25 cellular contexts compared by ENCODE assay signal in the genomic region with DNA sequence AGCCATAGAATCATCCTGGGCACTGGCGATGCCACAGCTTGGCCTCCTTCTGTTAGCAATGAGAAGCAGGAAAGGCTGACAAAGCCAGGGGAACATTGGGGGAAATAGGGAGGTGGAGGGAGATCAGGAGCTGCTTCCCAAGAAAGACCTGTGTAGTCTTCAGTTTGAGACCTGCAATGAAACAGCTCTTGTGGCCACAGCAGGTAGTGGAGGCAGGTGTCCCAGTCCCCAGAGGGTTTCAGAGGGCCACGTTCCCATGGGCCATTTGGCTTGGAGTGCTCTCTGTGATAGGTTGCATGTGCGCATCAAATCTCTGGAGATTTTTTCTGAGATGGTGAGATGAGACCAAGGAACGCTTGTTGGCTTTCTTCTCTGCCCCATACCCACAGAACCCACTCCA. TPM values are rescaled to one million over a fixed set of nuclear protein-coding genes. Genes with fewer than 3 reads are reported as not detected.
DNase-seq lines count a peak whose midpoint lies in the region; ATAC-seq, FAIRE-seq and TF ChIP-seq lines count a peak whose summit lies in the region.
"Had no signal": no experiment of that assay in that cellular context is flagged by ENCODE, and none has a peak within 500 bp of the region (broad histone marks: within the 10 kb centered on the region; RNA-seq: fewer than 3 reads in every experiment).

No MANE protein-coding gene starts in this region.

- no peak overlapping the region for H2BK5ac ChIP-seq in H1 (ENCODE audit: low read depth, low read length)

- H2AFZ ChIP-seq in HepG2 (ENCODE audit: low read length) (no peak overlapping the region), GM23338 (no peak overlapping the region), H1 (ENCODE audit: low read length) (no peak overlapping the region)

- H3K27ac ChIP-seq in HepG2 (ENCODE audit: extremely low read length, insufficient read depth, low read length) (no peak overlapping the region), right lobe of liver (no peak overlapping the region), GM23338 (ENCODE audit: low read depth) (no peak overlapping the region), H1 (ENCODE audit: low read depth, low read length) (no peak overlapping the region)
- H3K27ac ChIP-seq: HL-60 had no signal

- H3K36me3 Mint-ChIP-seq in GM23338 (ENCODE audit: low read depth) = no peaks in the 10 kb centered on the region; the same call in 2 of the 3 replicates
- no peaks in the 10 kb centered on the region for H3K36me3 Mint-ChIP-seq in stimulated activated memory B cell treated with anti-CD40 and anti-IgM and Interleukin-4, amounts not matched to agents 10 μg/mL and 1 μg/mL and 100 μg/mL, for 72 hours
- H3K36me3 Mint-ChIP-seq: CD8-positive, alpha-beta memory T cell had no signal

- TF ChIP-seq EP300 in HepG2 (IDR thresholded peaks at IDR 0.05; ENCODE audit: low read depth in 2 of 2, low read length in 2 of 2) = no peak
- TF ChIP-seq EP300 in HepG2 (CRISPR knock-in tag; IDR thresholded peaks at IDR 0.05; ENCODE audit: borderline replicate concordance) = no peak
- no peak for TF ChIP-seq EP300 in H1 (IDR thresholded peaks at IDR 0.05; ENCODE audit: borderline replicate concordance in 1 of 2, low read depth in 2 of 2, low read length in 2 of 2)

- H3K4me2 ChIP-seq in HepG2 (ENCODE audit: low read depth, low read length) (no peak overlapping the region), GM23338 (no peak overlapping the region), H1 (ENCODE audit: insufficient read depth in 1 of 2, low read depth in 2 of 2, low read length in 2 of 2) (no peak overlapping the region)

- BruUV-seq in HepG2 (replicated peaks; lab: Mats Ljungman, UMichigan) = no TSS peak

- no peak overlapping the region for H3K14ac ChIP-seq in H1 (ENCODE audit: insufficient read length)

- H3K56ac ChIP-seq in H1 (replicated peaks; ENCODE audit: insufficient read length, low read depth, low read length) = no peak overlapping the region

- peaks cover 0 to 23% of the 10 kb centered on the region in 2 experiments; a peak in 3 of 5 replicates for H3K27me3 ChIP-seq in HepG2 (ENCODE audit: control insufficient read depth in 1 of 2, insufficient read depth in 2 of 2, low read length in 2 of 2)
- H3K27me3 ChIP-seq in right lobe of liver = peaks cover 0 to 20% of the 10 kb centered on the region in 2 donors
- H3K27me3 ChIP-seq in GM23338 (ENCODE audit: insufficient read depth) = peaks cover 39% of the 10 kb centered on the region
- peaks cover 3 to 18% (median 12%) of the 10 kb centered on the region in 4 experiments; a peak in 6 of 7 replicates for H3K27me3 ChIP-seq in H1 (replicated peaks in 1 of 4; ENCODE audit: control insufficient read depth in 3 of 4, extremely low read depth in 1 of 4, insufficient read depth in 3 of 4, low read length in 3 of 4)

- no peaks in the 10 kb centered on the region for H3K9me2 ChIP-seq in GM23338 (ENCODE audit: insufficient read depth)

- H2BK20ac ChIP-seq in H1 (ENCODE audit: low read length) = no peak overlapping the region

- no peak for DNase-seq in HepG2 (ENCODE audit: low spot score)
- DNase-seq in right lobe of liver = no peak
- DNase-seq in GM23338 (ENCODE audit: low spot score) = peak; percentile 41
- no peak for DNase-seq in H1 (ENCODE audit: low read depth in 1 of 2, low spot score in 2 of 2)
- no peak for DNase-seq in SKM-1 (lab: John Stamatoyannopoulos, UW; ENCODE audit: unreplicated experiment)
- DNase-seq in NCI-H187 treated with DMSO at 0.1 percent for 48 hours (lab: John Stamatoyannopoulos, UW) = no peak
- DNase-seq: 8988T; C1 segment of cervical spinal cord; Caco-2; CD4-positive, CD25-positive, alpha-beta regulatory T cell; CD8-positive, alpha-beta memory T cell; HFFc6; KG1 had no signal

- TF ChIP-seq CTCF in HepG2 (CRISPR knock-in tag; IDR thresholded peaks at IDR 0.05) (no peak), right lobe of liver (IDR thresholded peaks at IDR 0.05) (no peak), GM23338 (conservative IDR thresholded peaks at IDR 0.05; ENCODE audit: low read depth in 2 of 2) (no peak), H1 (IDR thresholded peaks at IDR 0.05; ENCODE audit: control extremely low read depth in 1 of 3, insufficient read depth in 1 of 3, low read depth in 1 of 3, low read length in 3 of 3) (peak in 2 of 3 experiments; percentile 5 to 12; a peak in 2 of 4 replicates)

- no peaks in the 10 kb centered on the region; the same call in 1 of the 2 replicates for H3F3A ChIP-seq in GM23338 (replicated peaks; ENCODE audit: low read depth)

- 0 out of 3 replicates have a peak overlapping the region, but pooled peaks have one; percentile 53 for H3K4me3 Mint-ChIP-seq in GM23338
- H3K4me3 Mint-ChIP-seq in stimulated activated memory B cell treated with anti-CD40 and anti-IgM and Interleukin-4, amounts not matched to agents 10 μg/mL and 1 μg/mL and 100 μg/mL, for 72 hours = no peak overlapping the region
- H3K4me3 Mint-ChIP-seq: CD4-positive, CD25-positive, alpha-beta regulatory T cell; CD8-positive, alpha-beta memory T cell; HFFc6 had no signal

- no peak overlapping the region for H2AK5ac ChIP-seq in H1 (ENCODE audit: low read depth, low read length)

- no peak overlapping the region for H3K23ac ChIP-seq in H1 (ENCODE audit: insufficient read length)

- no peak overlapping the region for H2BK15ac ChIP-seq in H1 (ENCODE audit: low read length)

- TF ChIP-seq RAD21 in HepG2 (CRISPR knock-in tag; IDR thresholded peaks at IDR 0.05) (no peak), H1 (IDR thresholded peaks at IDR 0.05 in 1 of 2, conservative IDR thresholded peaks at IDR 0.05 in 1 of 2; ENCODE audit: low read depth in 2 of 2, low read length in 2 of 2) (no peak)

- H3K4me1 Mint-ChIP-seq in GM23338 = peaks cover 26% of the 10 kb centered on the region
- peaks cover 34% of the 10 kb centered on the region for H3K4me1 Mint-ChIP-seq in stimulated activated memory B cell treated with anti-CD40 and anti-IgM and Interleukin-4, amounts not matched to agents 10 μg/mL and 1 μg/mL and 100 μg/mL, for 72 hours

- no peaks in the 10 kb centered on the region for H4K20me1 ChIP-seq in HepG2 (ENCODE audit: insufficient read depth, low read length)
- no peaks in the 10 kb centered on the region for H4K20me1 ChIP-seq in GM23338 (replicated peaks; ENCODE audit: insufficient read depth)
- no peaks in the 10 kb centered on the region for H4K20me1 ChIP-seq in H1 (replicated peaks in 1 of 2; ENCODE audit: control insufficient read depth in 1 of 2, insufficient read depth in 2 of 2, low read length in 2 of 2)

- H2BK120ac ChIP-seq in H1 (replicated peaks; ENCODE audit: low read depth, low read length) = no peak overlapping the region

- in situ Hi-C loops in HepG2 (cut with HindIII; ENCODE audit: extremely low pct_ligation_motif_present, low pct_unique_long_range_greater_than_20kb) = loop anchor here (5.0 kb wide), 1 partner anchor 36 kb away; no protein-coding TSS in a partner anchor

- 49% methylated on average over 4 of the region's 4 CpGs for WGBS in HepG2 (ENCODE audit: low lambda C conversion rate)
- WGBS in right lobe of liver (ENCODE audit: insufficient coverage, low coverage, low lambda C conversion rate, missing lambda C conversion rate) = 88% methylated on average over 1 of the region's 4 CpGs
- 81% methylated on average over 4 of the region's 4 CpGs; no CpG with 5 or more reads in 1 of the 2 experiments for WGBS in H1 (ENCODE audit: extremely low coverage in 1 of 2, insufficient coverage in 1 of 2, insufficient read length in 1 of 2, insufficient replicate concordance in 2 of 2, low coverage in 1 of 2, low lambda C conversion rate in 2 of 2, missing lambda C conversion rate in 1 of 2), 2 experiments

- no peaks in the 10 kb centered on the region for H3K79me2 ChIP-seq in HepG2 (ENCODE audit: insufficient read depth, low read length)
- H3K79me2 ChIP-seq in GM23338 (replicated peaks; ENCODE audit: insufficient read depth) = no peaks in the 10 kb centered on the region
- H3K79me2 ChIP-seq in H1 (ENCODE audit: control insufficient read depth in 1 of 2, insufficient read depth in 2 of 2, low read length in 2 of 2) = no peaks in the 10 kb centered on the region

- no peak overlapping the region for H3K18ac ChIP-seq in H1 (ENCODE audit: extremely low read depth, low read length)

- H3K36me3 ChIP-seq in HepG2 (replicated peaks in 1 of 2; ENCODE audit: control insufficient read depth in 1 of 2, insufficient read depth in 2 of 2, low read length in 2 of 2) (no peaks in the 10 kb centered on the region), right lobe of liver (no peaks in the 10 kb centered on the region), GM23338 (ENCODE audit: insufficient read depth) (no peaks in the 10 kb centered on the region), H1 (ENCODE audit: control insufficient read depth in 2 of 4, insufficient read depth in 4 of 4, low read length in 3 of 4) (no peaks in the 10 kb centered on the region)

- H4K91ac ChIP-seq in H1 (replicated peaks; ENCODE audit: insufficient read length, low read length) = no peak overlapping the region

- H3K4me3 ChIP-seq in HepG2 (replicated peaks in 1 of 3; ENCODE audit: insufficient read depth in 1 of 3, low read depth in 2 of 3, low read length in 3 of 3) = no peak overlapping the region
- no peak overlapping the region for H3K4me3 ChIP-seq in right lobe of liver
- H3K4me3 ChIP-seq in GM23338 = no peak overlapping the region
- H3K4me3 ChIP-seq in H1 (ENCODE audit: extremely low read depth in 1 of 4, insufficient read depth in 2 of 4, low read depth in 3 of 4, low read length in 4 of 4) = no peak overlapping the region
- H3K4me3 ChIP-seq: GM12878 had no signal

- H3K79me1 ChIP-seq in H1 (ENCODE audit: low read depth, low read length) = no peaks in the 10 kb centered on the region

- no peak overlapping the region for H4K8ac ChIP-seq in H1 (ENCODE audit: extremely low read depth, insufficient read depth, low read length)

- no peak overlapping the region for H3K9ac ChIP-seq in HepG2 (ENCODE audit: insufficient read depth, low read depth, low read length)
- H3K9ac ChIP-seq in H1 (replicated peaks in 1 of 4; ENCODE audit: extremely low read depth in 1 of 4, low read depth in 3 of 4, low read length in 3 of 4) = no peak overlapping the region

- H3K9me3 ChIP-seq in HepG2 (ENCODE audit: low read length) = no peaks in the 10 kb centered on the region
- H3K9me3 ChIP-seq in right lobe of liver = no peaks in the 10 kb centered on the region
- H3K9me3 ChIP-seq in H1 (ENCODE audit: insufficient read depth in 2 of 2, low read depth in 1 of 2, low read length in 1 of 2) = no peaks in the 10 kb centered on the region
- H3K9me3 ChIP-seq: Caco-2 had no signal

- peaks cover 6% of the 10 kb centered on the region; the same call in 2 of the 3 replicates for H3K9me3 Mint-ChIP-seq in GM23338
- H3K9me3 Mint-ChIP-seq in stimulated activated memory B cell treated with anti-CD40 and anti-IgM and Interleukin-4, amounts not matched to agents 10 μg/mL and 1 μg/mL and 100 μg/mL, for 72 hours = no peaks in the 10 kb centered on the region
- H3K9me3 Mint-ChIP-seq: CD4-positive, CD25-positive, alpha-beta regulatory T cell; HFFc6 had no signal

- intact Hi-C loops in HepG2 (cut with micrococcal nuclease; ENCODE audit: unreplicated experiment) = loop anchor here (2.0 kb wide), 2 partner anchors 23 to 199 kb away; no protein-coding TSS in a partner anchor
- intact Hi-C loops in right lobe of liver (cut with DNase I) = no loop called here

- no peak for TF ChIP-seq POLR2A in HepG2 (IDR thresholded peaks at IDR 0.05; ENCODE audit: insufficient read depth in 1 of 2, low read depth in 2 of 2, low read length in 2 of 2)
- no peak for TF ChIP-seq POLR2A in right lobe of liver (IDR thresholded peaks at IDR 0.05)
- TF ChIP-seq POLR2A in H1 (IDR thresholded peaks at IDR 0.05; ENCODE audit: control extremely low read depth in 1 of 2, low read depth in 2 of 2, low read length in 2 of 2) = no peak

- peaks cover 4% of the 10 kb centered on the region for H3K23me2 ChIP-seq in H1 (ENCODE audit: low read depth, low read length)

- H3K4me1 ChIP-seq in HepG2 (ENCODE audit: insufficient read depth, low read length) (peaks cover 48% of the 10 kb centered on the region), right lobe of liver (no peaks in the 10 kb centered on the region), GM23338 (ENCODE audit: insufficient read depth) (peaks cover 15% of the 10 kb centered on the region; the same call in 1 of the 2 replicates), H1 (replicated peaks in 1 of 4; ENCODE audit: control insufficient read depth in 3 of 4, insufficient read depth in 4 of 4, low read length in 3 of 4) (peaks cover 0 to 5% (median 1%) of the 10 kb centered on the region in 4 experiments; a peak in 2 of 7 replicates)

- H4K5ac ChIP-seq in H1 (ENCODE audit: insufficient read length, low read depth, low read length) = no peak overlapping the region

- FAIRE-seq in HepG2 (lab: Jason Lieb, UNC) (no peak), H1 (lab: Jason Lieb, UNC) (no peak)
- FAIRE-seq: D721Med, G401.6, GM12878, GM19239, H54, HTR-8/SVneo had no signal

- H2BK12ac ChIP-seq in H1 (ENCODE audit: low read depth, low read length) = no peak overlapping the region; the same call in 1 of the 2 replicates

- POLR2A ChIA-PET in HepG2 (lab: Yijun Ruan, JAX) (interaction anchor here (2.5 kb wide), 1 partner anchor 26 kb away, joined by 9 read pairs; no protein-coding TSS in a partner anchor), H1 (lab: Charles Lee; ENCODE audit: partially characterized antibody) (interaction anchor here (1.2 to 3.5 kb wide), 3 partner anchors 25 to 52 kb away, joined by 3 to 17 read pairs (median 8); partner anchors contain the start of gene RNASE4)

- H3K4ac ChIP-seq in H1 (replicated peaks; ENCODE audit: insufficient read length, low read depth, low read length) = no peak overlapping the region

- CTCF ChIA-PET in HepG2 (lab: Yijun Ruan, JAX; ENCODE audit: low intra/inter-chr PET ratio, low total read pairs) = no interaction called here
- CTCF ChIA-PET in H1 (lab: Charles Lee; ENCODE audit: partially characterized antibody) = interaction anchor here (0.6 to 11.5 kb wide), 11 partner anchors 9 to 235 kb away, joined by 3 to 282 read pairs (median 5); partner anchors contain the start of genes ANG and RNASE4

- H3K27ac Mint-ChIP-seq in GM23338 = no peak overlapping the region
- H3K27ac Mint-ChIP-seq in stimulated activated memory B cell treated with anti-CD40 and anti-IgM and Interleukin-4, amounts not matched to agents 10 μg/mL and 1 μg/mL and 100 μg/mL, for 72 hours = no peak overlapping the region
- H3K27ac Mint-ChIP-seq: CD4-positive, CD25-positive, alpha-beta regulatory T cell; CD8-positive, alpha-beta memory T cell; HFFc6 had no signal

- ATAC-seq in HepG2 (peak; percentile 60), right lobe of liver (no peak), GM23338 (no peak), GM18861 (IDR thresholded peaks at IDR 0.05; ENCODE audit: unreplicated experiment) (no peak)
- ATAC-seq in stimulated activated memory B cell treated with anti-CD40 and anti-IgM and Interleukin-4, amounts not matched to agents 10 μg/mL and 1 μg/mL and 100 μg/mL, for 72 hours = no peak
- ATAC-seq: GM12878, HCT116 had no signal

- H3K27me3 Mint-ChIP-seq in GM23338 (ENCODE audit: insufficient read depth, low read depth, poor library complexity) = peaks cover 52% of the 10 kb centered on the region
- H3K27me3 Mint-ChIP-seq in stimulated activated memory B cell treated with anti-CD40 and anti-IgM and Interleukin-4, amounts not matched to agents 10 μg/mL and 1 μg/mL and 100 μg/mL, for 72 hours = peaks cover 56% of the 10 kb centered on the region

RNA-seq across cellular contexts. Expression of gene OR6S1, which starts 14.4 kb away (rescaled TPM):
- total RNA-seq in HepG2 (2016; rRNA removed; fragmentation: Illumina TruSeq; extraction: Trizol) (not detected in 2 replicates), right lobe of liver (not detected)
- not detected in 2 replicates for total RNA-seq in HepG2 (2016; cell fraction: cytosol; rRNA removed; fragmentation: Illumina TruSeq; extraction: Trizol; ENCODE audit: low read depth)
- not detected in 2 replicates for total RNA-seq in HepG2 (2016; cell fraction: insoluble cytoplasmic fraction; rRNA removed; fragmentation: Illumina TruSeq; extraction: Trizol)
- total RNA-seq in HepG2 (2016; cell fraction: membrane; rRNA removed; fragmentation: Illumina TruSeq; extraction: Trizol) = not detected in 2 replicates
- total RNA-seq in HepG2 (2016; cell fraction: nucleus; rRNA removed; fragmentation: Illumina TruSeq; extraction: Trizol) = not detected in 2 replicates
- polyA plus RNA-seq in HepG2 (2011; rRNA removed) (0.09 TPM in 1 of 2 replicates, not detected in the other), GM23338 (2016; fragmentation: Nextera tagmentation; extraction: Ambion mirVana) (not detected in 2 replicates), H1 (2011; rRNA removed) (not detected in 2 replicates)
- not detected in 2 replicates for polyA plus RNA-seq in HepG2 (2011; cell fraction: cytosol; rRNA removed)
- 0.18 and 0.38 TPM in 2 replicates for polyA plus RNA-seq in HepG2 (2011; cell fraction: nucleus; rRNA removed)
- not detected in 2 replicates for polyA plus RNA-seq in HepG2 (2012)
- not detected in 2 replicates for polyA plus RNA-seq in HepG2 (2016; cell fraction: cytosol; fragmentation: Illumina TruSeq; extraction: Trizol; ENCODE audit: low read depth)
- polyA plus RNA-seq in HepG2 (2016; cell fraction: insoluble cytoplasmic fraction; fragmentation: Illumina TruSeq; extraction: Trizol; ENCODE audit: low read depth) = not detected in 2 replicates
- polyA plus RNA-seq in HepG2 (2016; cell fraction: membrane; fragmentation: Illumina TruSeq; extraction: Trizol; ENCODE audit: low read depth) = not detected in 2 replicates
- not detected in 2 replicates for polyA plus RNA-seq in HepG2 (2016; cell fraction: nucleus; fragmentation: Illumina TruSeq; extraction: Trizol; ENCODE audit: insufficient read depth, low read depth)
- 0.26 and 0.50 TPM in 2 replicates for polyA minus RNA-seq in HepG2 (2011; rRNA and poly(A)+ RNA removed; ENCODE audit: low replicate concordance)
- polyA minus RNA-seq in HepG2 (2011; cell fraction: cytosol; rRNA and poly(A)+ RNA removed) = not detected in 2 replicates
- not detected in 2 replicates for polyA minus RNA-seq in HepG2 (2011; cell fraction: nucleus; rRNA and poly(A)+ RNA removed)
- not detected in 2 replicates for total RNA-seq in GM23338 (2014; rRNA removed; shearing (Covaris generic))
- not detected in 2 replicates for total RNA-seq in H1 (2021; fragmentation: NEBNext Ultra II Directional; extraction: Animal tissue kit (Norgen Biotek cat#: 25700))
- polyA plus RNA-seq in H1 (2011; cell fraction: cytosol; rRNA removed) = not detected
- not detected for polyA plus RNA-seq in H1 (2011; cell fraction: nucleus; rRNA removed)
- polyA plus RNA-seq in H1 (2012, experiment 1 of 2) = not detected in 4 replicates
- not detected for polyA plus RNA-seq in H1 (2012, experiment 2 of 2)
- polyA plus RNA-seq in H1 (2013, experiment 1 of 2) = not detected
- not detected for polyA plus RNA-seq in H1 (2013, experiment 2 of 2)
- 0.17 TPM in 1 of 2 replicates, not detected in the other for polyA minus RNA-seq in H1 (2011; rRNA and poly(A)+ RNA removed)
- not detected for polyA minus RNA-seq in H1 (2011; cell fraction: cytosol; rRNA and poly(A)+ RNA removed)
- not detected for polyA minus RNA-seq in H1 (2011; cell fraction: nucleus; rRNA and poly(A)+ RNA removed)
- total RNA-seq: A673; Caco-2; CD4-positive, CD25-positive, alpha-beta regulatory T cell; CD8-positive, alpha-beta memory T cell; HFFc6 had no signal
- polyA plus RNA-seq: AG04450; CD4-positive, CD25-positive, alpha-beta regulatory T cell; CD8-positive, alpha-beta memory T cell had no signal

RNA-seq across cellular contexts. Expression of gene RNASE4, which starts 28.5 kb away (rescaled TPM):
- total RNA-seq in HepG2 (2016; rRNA removed; fragmentation: Illumina TruSeq; extraction: Trizol) (72.6 and 109 TPM in 2 replicates), right lobe of liver (100 to 1,000 TPM; 129 to 175 (median 151) TPM)
- 10.9 and 11.4 TPM in 2 replicates for total RNA-seq in HepG2 (2016; cell fraction: cytosol; rRNA removed; fragmentation: Illumina TruSeq; extraction: Trizol; ENCODE audit: low read depth)
- 67.4 and 98.7 TPM in 2 replicates for total RNA-seq in HepG2 (2016; cell fraction: insoluble cytoplasmic fraction; rRNA removed; fragmentation: Illumina TruSeq; extraction: Trizol)
- 28.9 and 30.2 TPM in 2 replicates for total RNA-seq in HepG2 (2016; cell fraction: membrane; rRNA removed; fragmentation: Illumina TruSeq; extraction: Trizol)
- 95.6 and 108 TPM in 2 replicates for total RNA-seq in HepG2 (2016; cell fraction: nucleus; rRNA removed; fragmentation: Illumina TruSeq; extraction: Trizol)
- polyA plus RNA-seq in HepG2 (2011; rRNA removed) (983 and 1,053 TPM in 2 replicates), GM23338 (2016; fragmentation: Nextera tagmentation; extraction: Ambion mirVana) (0.29 and 0.45 TPM in 2 replicates), H1 (2011; rRNA removed) (3.5 and 3.7 TPM in 2 replicates)
- 857 and 1,050 TPM in 2 replicates for polyA plus RNA-seq in HepG2 (2011; cell fraction: cytosol; rRNA removed)
- polyA plus RNA-seq in HepG2 (2011; cell fraction: nucleus; rRNA removed) = 311 and 364 TPM in 2 replicates
- 204 and 361 TPM in 2 replicates for polyA plus RNA-seq in HepG2 (2012)
- 16.1 and 18.9 TPM in 2 replicates for polyA plus RNA-seq in HepG2 (2016; cell fraction: cytosol; fragmentation: Illumina TruSeq; extraction: Trizol; ENCODE audit: low read depth)
- polyA plus RNA-seq in HepG2 (2016; cell fraction: insoluble cytoplasmic fraction; fragmentation: Illumina TruSeq; extraction: Trizol; ENCODE audit: low read depth) = 74.2 and 86.3 TPM in 2 replicates
- 32.5 and 32.6 TPM in 2 replicates for polyA plus RNA-seq in HepG2 (2016; cell fraction: membrane; fragmentation: Illumina TruSeq; extraction: Trizol; ENCODE audit: low read depth)
- 155 and 191 TPM in 2 replicates for polyA plus RNA-seq in HepG2 (2016; cell fraction: nucleus; fragmentation: Illumina TruSeq; extraction: Trizol; ENCODE audit: insufficient read depth, low read depth)
- 8.4 and 784 TPM in 2 replicates for polyA minus RNA-seq in HepG2 (2011; rRNA and poly(A)+ RNA removed; ENCODE audit: low replicate concordance)
- 239 and 293 TPM in 2 replicates for polyA minus RNA-seq in HepG2 (2011; cell fraction: cytosol; rRNA and poly(A)+ RNA removed)
- 93.9 and 153 TPM in 2 replicates for polyA minus RNA-seq in HepG2 (2011; cell fraction: nucleus; rRNA and poly(A)+ RNA removed)
- total RNA-seq in GM23338 (2014; rRNA removed; shearing (Covaris generic)) = 1.6 and 2.0 TPM in 2 replicates
- 0.38 and 0.61 TPM in 2 replicates for total RNA-seq in H1 (2021; fragmentation: NEBNext Ultra II Directional; extraction: Animal tissue kit (Norgen Biotek cat#: 25700))
- polyA plus RNA-seq in H1 (2011; cell fraction: cytosol; rRNA removed) = 3.5 TPM
- 3.5 TPM for polyA plus RNA-seq in H1 (2011; cell fraction: nucleus; rRNA removed)
- polyA plus RNA-seq in H1 (2012, experiment 1 of 2) = 2.1 to 3.1 TPM (median 2.3 TPM) in 4 replicates
- polyA plus RNA-seq in H1 (2012, experiment 2 of 2) = 0.46 TPM
- polyA plus RNA-seq in H1 (2013, experiment 1 of 2) = 2.4 TPM
- polyA plus RNA-seq in H1 (2013, experiment 2 of 2) = 2.6 TPM
- polyA minus RNA-seq in H1 (2011; rRNA and poly(A)+ RNA removed) = 5.9 and 7.7 TPM in 2 replicates
- 3.3 TPM for polyA minus RNA-seq in H1 (2011; cell fraction: cytosol; rRNA and poly(A)+ RNA removed)
- 1.00 TPM for polyA minus RNA-seq in H1 (2011; cell fraction: nucleus; rRNA and poly(A)+ RNA removed)

RNA-seq across cellular contexts. Expression of gene ANG, which starts 32.7 kb away (rescaled TPM):
- 50.4 and 83.6 TPM in 2 replicates for total RNA-seq in HepG2 (2016; rRNA removed; fragmentation: Illumina TruSeq; extraction: Trizol)
- 23.2 and 27.0 TPM in 2 replicates for total RNA-seq in HepG2 (2016; cell fraction: cytosol; rRNA removed; fragmentation: Illumina TruSeq; extraction: Trizol; ENCODE audit: low read depth)
- total RNA-seq in HepG2 (2016; cell fraction: insoluble cytoplasmic fraction; rRNA removed; fragmentation: Illumina TruSeq; extraction: Trizol) = 48.4 and 82.5 TPM in 2 replicates
- 22.2 and 27.0 TPM in 2 replicates for total RNA-seq in HepG2 (2016; cell fraction: membrane; rRNA removed; fragmentation: Illumina TruSeq; extraction: Trizol)
- 69.5 and 76.6 TPM in 2 replicates for total RNA-seq in HepG2 (2016; cell fraction: nucleus; rRNA removed; fragmentation: Illumina TruSeq; extraction: Trizol)
- 401 and 507 TPM in 2 replicates for polyA plus RNA-seq in HepG2 (2011; rRNA removed)
- polyA plus RNA-seq in HepG2 (2011; cell fraction: cytosol; rRNA removed) = 420 and 539 TPM in 2 replicates
- 150 and 205 TPM in 2 replicates for polyA plus RNA-seq in HepG2 (2011; cell fraction: nucleus; rRNA removed)
- polyA plus RNA-seq in HepG2 (2012) = 329 and 401 TPM in 2 replicates
- polyA plus RNA-seq in HepG2 (2016; cell fraction: cytosol; fragmentation: Illumina TruSeq; extraction: Trizol; ENCODE audit: low read depth) = 25.5 and 31.5 TPM in 2 replicates
- polyA plus RNA-seq in HepG2 (2016; cell fraction: insoluble cytoplasmic fraction; fragmentation: Illumina TruSeq; extraction: Trizol; ENCODE audit: low read depth) = 65.2 and 70.4 TPM in 2 replicates
- 23.0 and 26.6 TPM in 2 replicates for polyA plus RNA-seq in HepG2 (2016; cell fraction: membrane; fragmentation: Illumina TruSeq; extraction: Trizol; ENCODE audit: low read depth)
- polyA plus RNA-seq in HepG2 (2016; cell fraction: nucleus; fragmentation: Illumina TruSeq; extraction: Trizol; ENCODE audit: insufficient read depth, low read depth) = 153 and 158 TPM in 2 replicates
- 12.3 and 417 TPM in 2 replicates for polyA minus RNA-seq in HepG2 (2011; rRNA and poly(A)+ RNA removed; ENCODE audit: low replicate concordance)
- polyA minus RNA-seq in HepG2 (2011; cell fraction: cytosol; rRNA and poly(A)+ RNA removed) = 112 and 146 TPM in 2 replicates
- polyA minus RNA-seq in HepG2 (2011; cell fraction: nucleus; rRNA and poly(A)+ RNA removed) = 99.3 and 162 TPM in 2 replicates
- 1,000 to 10,000 TPM in 1 of 6 experiments, 100 to 1,000 TPM in 5; 361 to 1,830 (median 780) TPM for total RNA-seq in right lobe of liver
- 2.3 and 5.1 TPM in 2 replicates for total RNA-seq in GM23338 (2014; rRNA removed; shearing (Covaris generic))
- polyA plus RNA-seq in GM23338 (2016; fragmentation: Nextera tagmentation; extraction: Ambion mirVana) = 3.7 and 5.0 TPM in 2 replicates
- total RNA-seq in H1 (2021; fragmentation: NEBNext Ultra II Directional; extraction: Animal tissue kit (Norgen Biotek cat#: 25700)) = 2.2 and 4.3 TPM in 2 replicates
- 4.4 and 4.6 TPM in 2 replicates for polyA plus RNA-seq in H1 (2011; rRNA removed)
- polyA plus RNA-seq in H1 (2011; cell fraction: cytosol; rRNA removed) = 4.7 TPM
- polyA plus RNA-seq in H1 (2011; cell fraction: nucleus; rRNA removed) = 3.4 TPM
- 4.9 to 6.1 TPM (median 5.8 TPM) in 4 replicates for polyA plus RNA-seq in H1 (2012, experiment 1 of 2)
- 13.5 TPM for polyA plus RNA-seq in H1 (2012, experiment 2 of 2)
- 7.0 TPM for polyA plus RNA-seq in H1 (2013, experiment 1 of 2)
- polyA plus RNA-seq in H1 (2013, experiment 2 of 2) = 8.2 TPM
- polyA minus RNA-seq in H1 (2011; rRNA and poly(A)+ RNA removed) = 5.2 and 5.8 TPM in 2 replicates
- 2.6 TPM for polyA minus RNA-seq in H1 (2011; cell fraction: cytosol; rRNA and poly(A)+ RNA removed)
- polyA minus RNA-seq in H1 (2011; cell fraction: nucleus; rRNA and poly(A)+ RNA removed) = 1.3 TPM

Comparison
In these comparisons a context has a peak if more than half of its experiments do, and no peak if none do; other contexts are left out.
1. CTCF ChIP-seq: peak in H1 (2 of 3); none in HepG2 (single experiment), right lobe of liver (0 of 4) and GM23338 (0 of 2).
2. Of the 41 proteins assayed by ChIP-seq in both HepG2 and H1: peak only in HepG2: none; only in H1: CTCF; in both: none; in neither: 40.